1 cellular context compared by ENCODE assay signal in the genomic region with DNA sequence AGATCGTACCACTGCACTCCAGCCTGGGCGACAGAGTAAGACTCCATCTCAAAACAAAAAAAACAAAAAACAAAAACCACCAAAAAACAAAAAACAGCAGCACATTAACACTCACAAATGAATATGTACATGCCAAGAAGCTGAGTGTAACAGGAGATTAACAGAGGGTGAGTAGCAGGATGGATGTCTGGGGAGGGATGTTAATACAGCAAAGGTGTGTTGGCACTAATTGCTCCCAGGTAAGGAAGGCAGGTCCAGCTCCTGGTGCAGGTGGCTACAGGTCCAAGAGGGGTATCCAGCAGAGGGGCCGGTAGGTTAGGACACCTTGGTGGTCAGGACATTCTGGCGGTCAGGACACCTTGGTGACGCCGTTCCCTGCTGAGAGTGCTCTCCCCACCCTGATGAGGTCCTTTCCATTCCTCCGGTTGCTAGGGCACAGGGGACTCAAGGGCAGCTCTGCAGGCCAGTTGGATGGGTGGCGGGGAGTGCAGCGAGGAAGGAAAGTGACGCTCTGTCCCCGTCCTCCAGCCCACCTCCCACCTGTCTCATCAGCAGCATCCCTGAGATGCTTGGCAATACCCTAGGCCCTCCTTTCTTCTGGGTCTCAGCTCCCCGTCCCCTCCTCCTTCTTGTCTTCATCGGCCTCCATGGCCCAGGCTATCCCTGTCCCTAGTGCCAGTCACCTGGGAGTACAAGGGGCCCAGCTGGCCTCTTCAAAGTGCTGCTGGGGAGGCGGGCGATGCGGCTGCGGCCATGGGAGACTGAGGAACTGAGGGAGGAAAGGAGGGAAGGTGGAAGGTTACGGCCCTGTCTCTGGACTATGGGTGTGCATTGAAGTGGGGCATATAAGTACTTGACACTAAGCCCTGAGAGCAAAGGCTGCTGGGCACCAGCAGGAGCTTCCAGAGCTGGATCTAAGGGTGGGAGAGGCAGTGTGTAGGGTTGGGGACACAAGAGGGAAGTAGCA.
A peak's percentile ranks its signal among the peaks of the same experiment; 100 is the strongest.
TF ChIP-seq lines count a peak whose summit lies in the region.

No MANE protein-coding gene starts in this region.

TF ChIP-seq in K562, 482 proteins besides CTCF, POLR2A, EP300 and RAD21:
- TF ChIP-seq CEBPG (CRISPR knock-in tag; IDR thresholded peaks at IDR 0.05), result no peak
- TF ChIP-seq CEBPG (tag; conservative IDR thresholded peaks at IDR 0.05 in 1 of 2, IDR thresholded peaks at IDR 0.05 in 1 of 2), result no peak
- TF ChIP-seq TAF1 (IDR thresholded peaks at IDR 0.05; ENCODE audit: control insufficient read depth, extremely low read depth, insufficient read depth, low read length, severe bottlenecking), result no peak
- TF ChIP-seq RBM15 (IDR thresholded peaks at IDR 0.05; ENCODE audit: insufficient read depth, low read length), result no peak
- TF ChIP-seq CHCHD3 (CRISPR knock-in tag; IDR thresholded peaks at IDR 0.05), result no peak
- no peak for TF ChIP-seq TFAM (CRISPR knock-in tag; conservative IDR thresholded peaks at IDR 0.05)
- TF ChIP-seq ZBTB8A (IDR thresholded peaks at IDR 0.05; ENCODE audit: partially characterized antibody), result no peak
- TF ChIP-seq, protein P1, sequence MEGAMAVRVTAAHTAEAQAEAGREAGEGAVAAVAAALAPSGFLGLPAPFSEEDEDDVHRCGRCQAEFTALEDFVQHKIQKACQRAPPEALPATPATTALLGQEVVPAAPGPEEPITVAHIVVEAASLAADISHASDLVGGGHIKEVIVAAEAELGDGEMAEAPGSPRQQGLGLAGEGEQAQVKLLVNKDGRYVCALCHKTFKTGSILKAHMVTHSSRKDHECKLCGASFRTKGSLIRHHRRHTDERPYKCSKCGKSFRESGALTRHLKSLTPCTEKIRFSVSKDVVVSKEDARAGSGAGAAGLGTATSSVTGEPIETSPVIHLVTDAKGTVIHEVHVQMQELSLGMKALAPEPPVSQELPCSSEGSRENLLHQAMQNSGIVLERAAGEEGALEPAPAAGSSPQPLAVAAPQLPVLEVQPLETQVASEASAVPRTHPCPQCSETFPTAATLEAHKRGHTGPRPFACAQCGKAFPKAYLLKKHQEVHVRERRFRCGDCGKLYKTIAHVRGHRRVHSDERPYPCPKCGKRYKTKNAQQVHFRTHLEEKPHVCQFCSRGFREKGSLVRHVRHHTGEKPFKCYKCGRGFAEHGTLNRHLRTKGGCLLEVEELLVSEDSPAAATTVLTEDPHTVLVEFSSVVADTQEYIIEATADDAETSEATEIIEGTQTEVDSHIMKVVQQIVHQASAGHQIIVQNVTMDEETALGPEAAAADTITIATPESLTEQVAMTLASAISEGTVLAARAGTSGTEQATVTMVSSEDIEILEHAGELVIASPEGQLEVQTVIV (CRISPR knock-in tag; IDR thresholded peaks at IDR 0.05; ENCODE audit: borderline replicate concordance), result no peak
- TF ChIP-seq STAG1 (CRISPR knock-in tag; IDR thresholded peaks at IDR 0.05; ENCODE audit: borderline replicate concordance), result no peak; the same call in 1 of the 2 replicates
- peak; percentile 48; the same call in 1 of the 2 replicates for TF ChIP-seq POLR2G (IDR thresholded peaks at IDR 0.05; ENCODE audit: low read depth, low read length)
- 0 out of 2 replicates have a peak, but pooled peaks have one; percentile 38 for TF ChIP-seq MYNN (IDR thresholded peaks at IDR 0.05)
- TF ChIP-seq MYNN (CRISPR knock-in tag; IDR thresholded peaks at IDR 0.05), result no peak
- TF ChIP-seq ETV6 (IDR thresholded peaks at IDR 0.05; ENCODE audit: borderline replicate concordance in 1 of 2, low read depth in 2 of 2, low read length in 1 of 2), result no peak
- TF ChIP-seq ETV6 (CRISPR knock-in tag; IDR thresholded peaks at IDR 0.05; ENCODE audit: borderline replicate concordance), result no peak
- TF ChIP-seq NR2C2 (CRISPR knock-in tag; IDR thresholded peaks at IDR 0.05), result no peak
- TF ChIP-seq NR2C2 (tag; IDR thresholded peaks at IDR 0.05), result no peak
- TF ChIP-seq SUPT5H (IDR thresholded peaks at IDR 0.05), result peak; percentile 36; the same call in 1 of the 2 replicates
- TF ChIP-seq PHF20 (IDR thresholded peaks at IDR 0.05; ENCODE audit: partially characterized antibody), result no peak
TF ChIP-seq in K562: peak in this region for 3.
